ENCODE assay signal across 8 cellular contexts in genomic region chr12:39620664-39621658, GRCh38. TPM values are rescaled to one million over a fixed set of nuclear protein-coding genes. Genes with fewer than 3 reads are reported as not detected.
DNase-seq lines count a peak whose midpoint lies in the region; ATAC-seq, FAIRE-seq and TF ChIP-seq lines count a peak whose summit lies in the region.

No MANE protein-coding gene starts in this region.

- H3K9ac ChIP-seq in HUES64 (ENCODE audit: low read depth, low read length), result no peak overlapping the region
- peak overlapping the region; percentile 46 to 68 for H3K9ac ChIP-seq in kidney (ENCODE audit: low read length in 2 of 2)

- no peaks in the 10 kb centered on the region for H3K27me3 ChIP-seq in BJ (ENCODE audit: control insufficient read depth, insufficient read depth, low read length)
- peaks cover 11% of the 10 kb centered on the region for H3K27me3 ChIP-seq in HUES64 (ENCODE audit: insufficient read depth, low read length)

- H3K27ac ChIP-seq in HUES64 (ENCODE audit: low read depth, low read length) (no peak overlapping the region), kidney (ENCODE audit: low read depth in 2 of 2, low read length in 2 of 2) (peak overlapping the region in 1 of 2 donors; percentile 13)

- no peaks in the 10 kb centered on the region for H3K36me3 ChIP-seq in BJ (ENCODE audit: control insufficient read depth, insufficient read depth, low read length)
- H3K36me3 ChIP-seq in HUES64 (ENCODE audit: insufficient read depth, low read length), result no peaks in the 10 kb centered on the region
- H3K36me3 ChIP-seq in kidney (ENCODE audit: control insufficient read depth in 1 of 2, insufficient read depth in 2 of 2, low read length in 2 of 2), result no peaks in the 10 kb centered on the region

- H3K4me3 ChIP-seq in BJ (ENCODE audit: low read depth, low read length) (peak overlapping the region; percentile 51), HUES64 (ENCODE audit: low read length) (peak overlapping the region; percentile 66), kidney (ENCODE audit: low read length in 2 of 2) (peak overlapping the region; percentile 68 to 86)

- DNase-seq in BJ (ENCODE audit: low read depth) (no peak), kidney (no peak), NCI-H2029 treated with DMSO at 0.1 percent for 48 hours (lab: John Stamatoyannopoulos, UW) (no peak), SIG-M5 (lab: John Stamatoyannopoulos, UW) (no peak)
- DNase-seq in activated T-helper 9 cell treated with anti-CD3 and anti-CD28 coated beads, Interleukin-2, amount 50 U/mL, for 16 hours (ENCODE audit: low read depth), result peak; percentile 23
- peak; percentile 25 to 56 (median 48) for DNase-seq in stimulated activated CD4-positive, alpha-beta T cell treated with anti-CD3 and anti-CD28 coated beads, TNF-alpha, amount 100 ng/mL, for 48 hours (ENCODE audit: low read depth in 3 of 3)

- POLR2A ChIA-PET in BJ (lab: Charles Lee), result no interaction called here

- intact Hi-C loops in kidney (cut with DNase I), result no loop called here

- peaks cover 5% of the 10 kb centered on the region; the same call in 1 of the 2 replicates for H3K4me1 ChIP-seq in HUES64 (ENCODE audit: insufficient read depth, low read length)
- peaks cover 0 to 7% of the 10 kb centered on the region in 2 donors for H3K4me1 ChIP-seq in kidney (ENCODE audit: control insufficient read depth in 1 of 2, insufficient read depth in 1 of 2, low read depth in 1 of 2, low read length in 2 of 2)

- TF ChIP-seq CTCF in BJ (IDR thresholded peaks at IDR 0.05; ENCODE audit: insufficient read depth, low read depth, low read length), result no peak
- TF ChIP-seq CTCF in kidney (IDR thresholded peaks at IDR 0.05; ENCODE audit: borderline replicate concordance, extremely low read depth, insufficient read depth), result no peak

- H3K9me3 ChIP-seq in HUES64 (ENCODE audit: insufficient read depth, low read depth, low read length) (no peaks in the 10 kb centered on the region), kidney (ENCODE audit: control insufficient read depth in 1 of 2, low read length in 2 of 2) (no peaks in the 10 kb centered on the region)

- peak; percentile 24 for ATAC-seq in GM19467 (IDR thresholded peaks at IDR 0.05; ENCODE audit: unreplicated experiment)

- no peak for FAIRE-seq in kidney (lab: Jason Lieb, UNC)

- WGBS in HUES64, result 92% methylated on average over 10 of the region's 11 CpGs

- CTCF ChIA-PET in BJ (lab: Yijun Ruan, JAX), result interaction anchor here (1.3 kb wide), 2 partner anchors 11 to 16 kb away, joined by 3 read pairs; no protein-coding TSS in a partner anchor

RNA-seq across cellular contexts. Expression of gene ABCD2, which starts 1.4 kb away (rescaled TPM):
- polyA plus RNA-seq in BJ (2011; rRNA removed) (not detected in 2 replicates), kidney (ENCODE audit: insufficient read depth, low read depth, low replicate concordance) (0.17 TPM)
- not detected in 2 replicates for polyA minus RNA-seq in BJ (2011; rRNA and poly(A)+ RNA removed)
- 0.05 TPM for polyA plus RNA-seq in HUES64 (2013, experiment 1 of 2)
- polyA plus RNA-seq in HUES64 (2013, experiment 2 of 2), result not detected
- total RNA-seq in kidney, result 1.4 TPM

Comparison
In these comparisons a context has a peak if more than half of its experiments do, and no peak if none do; other contexts are left out.
1. DNase-seq: peak in activated T-helper 9 cell treated with anti-CD3 and anti-CD28 coated beads, Interleukin-2, amount 50 U/mL, for 16 hours (single experiment) and stimulated activated CD4-positive, alpha-beta T cell treated with anti-CD3 and anti-CD28 coated beads, TNF-alpha, amount 100 ng/mL, for 48 hours (3 of 3); none in BJ (single experiment), kidney (single experiment), NCI-H2029 treated with DMSO at 0.1 percent for 48 hours (single experiment) and SIG-M5 (single experiment).
2. Peak in every context shown above with its lines, with median percentiles within 50 percentile points of each other: H3K4me3 ChIP-seq.